ENCODE assay signal across 8 cellular contexts in genomic region chr6:39933669-39934059, GRCh38. TPM values are rescaled to one million over a fixed set of nuclear protein-coding genes. Genes with fewer than 3 reads are reported as not detected.
A peak's percentile ranks its signal among the peaks of the same experiment; 100 is the strongest.
DNase-seq lines count a peak whose midpoint lies in the region; ATAC-seq and TF ChIP-seq lines count a peak whose summit lies in the region.

No MANE protein-coding gene starts in this region.

- H3K27ac ChIP-seq in RWPE2 (ENCODE audit: poor library complexity, severe bottlenecking) (no peak overlapping the region), esophagus (ENCODE audit: low read depth in 2 of 2, low read length in 1 of 2) (peak overlapping the region; percentile 39 to 85), neural progenitor cell (no peak overlapping the region)

- H4K20me1 ChIP-seq in neural progenitor cell (ENCODE audit: low read depth): no peaks in the 10 kb centered on the region

- peak overlapping the region; percentile 94 for H2AFZ ChIP-seq in neural progenitor cell (replicated peaks)

- 0 out of 2 replicates have a peak, but pooled peaks cover 1% of the 10 kb centered on the region for H3K27me3 ChIP-seq in BJ (ENCODE audit: control insufficient read depth, insufficient read depth, low read length)
- H3K27me3 ChIP-seq in RWPE2 (ENCODE audit: insufficient read depth, poor library complexity, severe bottlenecking): no peaks in the 10 kb centered on the region
- H3K27me3 ChIP-seq in esophagus (ENCODE audit: control insufficient read depth in 1 of 2, insufficient read depth in 2 of 2, low read length in 2 of 2): no peaks in the 10 kb centered on the region
- peaks cover 13% of the 10 kb centered on the region for H3K27me3 ChIP-seq in neural progenitor cell

- H3K4me1 Mint-ChIP-seq in neural progenitor cell: peaks cover 22% of the 10 kb centered on the region

- peaks cover 2% of the 10 kb centered on the region for H3K9me3 Mint-ChIP-seq in neural progenitor cell

- H3K27me3 Mint-ChIP-seq in neural progenitor cell (ENCODE audit: insufficient read depth, low read depth): no peaks in the 10 kb centered on the region

- WGBS in esophagus, 2 donors: 26 to 29% methylated on average over 5 of the region's 5 CpGs

- H3K36me3 ChIP-seq in BJ (ENCODE audit: control insufficient read depth, insufficient read depth, low read length) (no peaks in the 10 kb centered on the region), RWPE2 (ENCODE audit: low read depth) (no peaks in the 10 kb centered on the region), esophagus (ENCODE audit: control insufficient read depth in 2 of 2, insufficient read depth in 2 of 2, low read length in 1 of 2) (no peaks in the 10 kb centered on the region), neural progenitor cell (no peaks in the 10 kb centered on the region)

- no peak for DNase-seq in BJ (ENCODE audit: low read depth)
- no peak for DNase-seq in RWPE2 (ENCODE audit: low spot score)
- DNase-seq in neural progenitor cell (ENCODE audit: low spot score): no peak
- no peak for DNase-seq in NCI-H1694 (lab: John Stamatoyannopoulos, UW)
- no peak for DNase-seq in inferior parietal cortex (ENCODE audit: extremely low spot score)
- no peak for DNase-seq in activated CD4-positive, alpha-beta T cell treated with anti-CD3 and anti-CD28 coated beads, Interleukin-2, amount 50 U/mL, for 4 hours

- peaks cover 7% of the 10 kb centered on the region for H3K36me3 Mint-ChIP-seq in neural progenitor cell

- H3K9ac ChIP-seq in neural progenitor cell: peak overlapping the region; percentile 42

- peak overlapping the region; percentile 99 for H3K4me2 ChIP-seq in neural progenitor cell

- H3K4me3 ChIP-seq in BJ (ENCODE audit: low read depth, low read length) (peak overlapping the region; percentile 79), RWPE2 (ENCODE audit: severe bottlenecking) (peak overlapping the region; percentile 78), esophagus (ENCODE audit: low read depth in 1 of 2, low read length in 2 of 2) (peak overlapping the region; percentile 69 to 76), neural progenitor cell (peak overlapping the region; percentile 93)

- H3K9me3 ChIP-seq in RWPE2 (ENCODE audit: severe bottlenecking) (no peaks in the 10 kb centered on the region), esophagus (ENCODE audit: control insufficient read depth in 2 of 2, insufficient read depth in 1 of 2, low read depth in 1 of 2, low read length in 1 of 2) (no peaks in the 10 kb centered on the region), neural progenitor cell (ENCODE audit: low read depth) (no peaks in the 10 kb centered on the region)

- peak overlapping the region; percentile 87 for H3K27ac Mint-ChIP-seq in neural progenitor cell

- peaks cover 7% of the 10 kb centered on the region for H3K79me2 ChIP-seq in neural progenitor cell (ENCODE audit: low read depth)

- peak overlapping the region; percentile 96 for H3K4me3 Mint-ChIP-seq in neural progenitor cell

- no peaks in the 10 kb centered on the region for H3F3A ChIP-seq in neural progenitor cell (ENCODE audit: low read depth)

- peaks cover 11% of the 10 kb centered on the region for H3K4me1 ChIP-seq in RWPE2 (ENCODE audit: insufficient read depth, poor library complexity, severe bottlenecking)
- H3K4me1 ChIP-seq in esophagus (ENCODE audit: control insufficient read depth in 2 of 2, insufficient read depth in 2 of 2, low read length in 1 of 2): peaks cover 0 to 4% of the 10 kb centered on the region in 2 donors
- H3K4me1 ChIP-seq in neural progenitor cell: peaks cover 29% of the 10 kb centered on the region

- TF ChIP-seq CTCF in BJ (IDR thresholded peaks at IDR 0.05; ENCODE audit: insufficient read depth, low read depth, low read length): no peak
- TF ChIP-seq CTCF in RWPE2 (IDR thresholded peaks at IDR 0.05; ENCODE audit: poor library complexity, severe bottlenecking): no peak
- TF ChIP-seq CTCF in neural progenitor cell (IDR thresholded peaks at IDR 0.05): no peak

- no peak for ATAC-seq in RWPE2 (ENCODE audit: low read depth)
- ATAC-seq in HG02759 (IDR thresholded peaks at IDR 0.05; ENCODE audit: unreplicated experiment): no peak

- POLR2A ChIA-PET in BJ (lab: Charles Lee): no interaction called here

- CTCF ChIA-PET in BJ (lab: Yijun Ruan, JAX): interaction anchor here (0.9 to 1.8 kb wide), 4 partner anchors 13 to 572 kb away, joined by 3 to 6 read pairs (median 4); no protein-coding TSS in a partner anchor

RNA-seq across cellular contexts. Expression of gene MOCS1, which starts 0.6 kb away (rescaled TPM):
- polyA plus RNA-seq in BJ (2011; rRNA removed): 9.2 and 13.4 TPM in 2 replicates
- 16.5 and 27.5 TPM in 2 replicates for polyA minus RNA-seq in BJ (2011; rRNA and poly(A)+ RNA removed)
- 1 to 10 TPM; 3.8 to 5.9 TPM for polyA plus RNA-seq in esophagus
- total RNA-seq in neural progenitor cell (ENCODE audit: low replicate concordance): 11.3 and 17.9 TPM in 2 replicates

Comparison
In these comparisons a context has a peak if more than half of its experiments do, and no peak if none do; other contexts are left out.
1. H3K27ac ChIP-seq: peak in esophagus (2 of 2); none in RWPE2 (single experiment) and neural progenitor cell (single experiment).
2. Peak in every context shown above with its lines, with median percentiles within 50 percentile points of each other: H3K4me3 ChIP-seq.